Comparison of ENCODE assay signal across 26 cellular contexts in genomic region chr16:8330761-8331160, GRCh38.
"Had no signal": no experiment of that assay in that cellular context is flagged by ENCODE, and none has a peak within 500 bp of the region (broad histone marks: within the 10 kb centered on the region; RNA-seq: fewer than 3 reads in every experiment).

No MANE protein-coding gene starts in this region.

- H3K27me3 ChIP-seq: stomach, suprapubic skin, testis, thyroid gland, tibial artery, tibial nerve, transverse colon, upper lobe of left lung, upper lobe of right lung, uterus, vagina had no signal

- H3K36me3 ChIP-seq: stomach, suprapubic skin, thoracic aorta, thyroid gland, tibial artery, tibial nerve, transverse colon, upper lobe of left lung, upper lobe of right lung, uterus, vagina had no signal

- H3K27ac ChIP-seq: stomach, suprapubic skin, testis, thoracic aorta, thyroid gland, tibial artery, tibial nerve, transverse colon, upper lobe of left lung, upper lobe of right lung, uterus, vagina had no signal

- DNase-seq: stimulated activated CD4-positive, alpha-beta T cell treated with anti-CD3 and anti-CD28 coated beads, Interleukin-2, amount 100 ng/mL, for 48 hours; stimulated activated CD4-positive, alpha-beta T cell treated with anti-CD3 and anti-CD28 coated beads, Interleukin-4, amount 100 ng/mL, for 1 hour; stimulated activated CD4-positive, alpha-beta T cell treated with anti-CD3 and anti-CD28 coated beads, Interleukin-4, amount 100 ng/mL, for 24 hours; stimulated activated CD4-positive, alpha-beta T cell treated with anti-CD3 and anti-CD28 coated beads, Interleukin-4, amount 100 ng/mL, for 4 hours; stimulated activated CD8-positive, alpha-beta memory T cell treated with anti-CD3 and anti-CD28 coated beads, Interleukin-4, amount 100 ng/mL, for 48 hours; stimulated activated naive B cell treated with anti-CD40 and anti-IgM and Interleukin-4, amounts not matched to agents 10 μg/mL and 1 μg/mL and 100 μg/mL, for 72 hours; stimulated activated naive CD4-positive, alpha-beta T cell; stimulated activated naive CD4-positive, alpha-beta T cell treated with Interleukin-2 at 50 U/mL for 16 hours; stimulated activated naive CD8-positive, alpha-beta T cell treated with anti-CD3 and anti-CD28 coated beads, Interleukin-15, amount 100 ng/mL, for 72 hours; stimulated activated naive CD8-positive, alpha-beta T cell treated with anti-CD3 and anti-CD28 coated beads, Interleukin-15, Interleukin-2, amounts not matched to agents 100 U/mL and 50 U/mL, for 24 hours; stomach; substantia nigra; testis; thyroid gland; tibial artery; transverse colon; trophoblast cell; upper lobe of left lung; upper lobe of right lung; uterus had no signal

- H3K4me1 ChIP-seq: stomach, suprapubic skin, testis, thyroid gland, tibial artery, tibial nerve, transverse colon, upper lobe of left lung, upper lobe of right lung, uterus, vagina had no signal

- H3K4me3 ChIP-seq: stomach, suprapubic skin, testis, thoracic aorta, thyroid gland, tibial artery, tibial nerve, transverse colon, upper lobe of left lung, upper lobe of right lung, uterus, vagina had no signal

- ATAC-seq: stimulated activated effector memory CD8-positive, alpha-beta T cell treated with anti-CD3 and anti-CD28 coated beads, Interleukin-12 subunit alpha, Interleukin-12 subunit beta, amount 100 ng/mL, for 72 hours; stimulated activated memory B cell treated with anti-CD40 and anti-IgM and Interleukin-4, amounts not matched to agents 10 μg/mL and 1 μg/mL and 100 μg/mL, for 72 hours; stimulated activated naive B cell treated with anti-CD40 and anti-IgM and Interleukin-4, amounts not matched to agents 10 μg/mL and 1 μg/mL and 100 μg/mL, for 72 hours; stimulated activated naive CD8-positive, alpha-beta T cell treated with anti-CD3 and anti-CD28 coated beads, Interleukin-15, amount 100 ng/mL, for 72 hours; stimulated activated naive CD8-positive, alpha-beta T cell treated with anti-CD3 and anti-CD28 coated beads, Interleukin-15, Interleukin-2, amounts not matched to agents 100 U/mL and 50 U/mL, for 24 hours; upper lobe of right lung had no signal

- H3K9me3 ChIP-seq: suprapubic skin, testis, thoracic aorta, thyroid gland, transverse colon, upper lobe of right lung, uterus, vagina had no signal
